21 cellular contexts compared by ENCODE assay signal in the genomic region with DNA sequence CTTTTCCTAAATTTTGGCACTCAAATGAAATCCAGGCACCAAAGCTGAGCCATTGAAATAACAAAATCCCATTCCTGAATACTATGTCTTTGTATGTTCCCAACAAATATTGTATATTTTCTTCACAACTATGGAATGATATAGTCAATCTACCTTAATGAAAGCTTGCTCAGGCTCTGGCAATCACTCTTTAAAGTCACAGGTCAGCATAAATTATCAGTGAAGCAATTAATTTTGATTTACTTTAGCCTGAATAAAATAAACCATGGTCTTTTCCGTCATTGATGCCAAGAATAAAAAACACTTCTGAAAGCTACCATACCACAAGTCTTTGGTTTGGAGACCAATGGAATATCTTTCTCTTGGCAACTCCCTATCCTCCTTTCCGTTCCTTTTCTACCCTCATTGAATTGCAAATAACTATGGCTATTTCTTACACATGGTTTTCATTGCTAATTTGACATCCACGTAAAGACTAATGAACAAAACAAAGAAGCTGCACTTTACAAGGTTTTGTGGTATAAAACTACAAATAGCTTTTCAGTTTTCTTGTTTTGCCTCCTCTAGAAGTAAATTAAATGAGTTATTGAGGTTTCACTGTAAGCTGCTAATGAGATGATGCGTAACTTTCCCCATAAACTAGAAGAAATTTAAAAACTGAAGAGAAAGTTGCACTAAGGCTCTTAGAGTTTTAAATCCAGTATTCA.
"Had no signal": no experiment of that assay in that cellular context is flagged by ENCODE, and none has a peak within 500 bp of the region (broad histone marks: within the 10 kb centered on the region; RNA-seq: fewer than 3 reads in every experiment).

No MANE protein-coding gene starts in this region.

- H3K27me3 Mint-ChIP-seq: activated B cell treated with CpG ODN at 0.5 μM for 24 hours; activated CD4-positive, alpha-beta memory T cell treated with anti-CD3 and anti-CD28 coated beads for 36 hours; activated T-helper 17 cell treated with anti-CD3 and anti-CD28 coated beads, Interleukin-2, amount 50 U/mL, for 72 hours; progenitor cell of endocrine pancreas; stimulated activated naive CD8-positive, alpha-beta T cell treated with anti-CD3 and anti-CD28 coated beads, Interleukin-15, amount 100 ng/mL, for 72 hours had no signal

- H3K36me3 Mint-ChIP-seq: activated CD4-positive, alpha-beta memory T cell treated with anti-CD3 and anti-CD28 coated beads for 36 hours; activated CD8-positive, alpha-beta memory T cell treated with anti-CD3 and anti-CD28 coated beads, Interleukin-2, amount 10 ng/mL, durations not matched to agents 7 days and 5 days; activated naive CD8-positive, alpha-beta T cell treated with anti-CD3 and anti-CD28 coated beads, Interleukin-2, amount 10 ng/mL, durations not matched to agents 7 days and 5 days had no signal

- H3K4me3 ChIP-seq: colonic mucosa, suprapubic skin, transverse colon, uterus had no signal

- H3K4me1 ChIP-seq: colonic mucosa, suprapubic skin, uterus had no signal

- H3K27ac Mint-ChIP-seq: activated CD4-positive, alpha-beta memory T cell treated with anti-CD3 and anti-CD28 coated beads for 36 hours; activated CD8-positive, alpha-beta memory T cell treated with anti-CD3 and anti-CD28 coated beads, Interleukin-2, amount 10 ng/mL, durations not matched to agents 7 days and 5 days; activated naive CD8-positive, alpha-beta T cell treated with anti-CD3 and anti-CD28 coated beads, Interleukin-2, amount 10 ng/mL, durations not matched to agents 7 days and 5 days; activated T-helper 17 cell treated with anti-CD3 and anti-CD28 coated beads, Interleukin-2, amount 50 U/mL, for 72 hours; progenitor cell of endocrine pancreas; stimulated activated naive CD8-positive, alpha-beta T cell treated with anti-CD3 and anti-CD28 coated beads, Interleukin-15, amount 100 ng/mL, for 72 hours had no signal

- FAIRE-seq: TTC549 had no signal

- H3K27ac ChIP-seq: brain microvascular endothelial cell, colonic mucosa, suprapubic skin, transverse colon, uterus had no signal

- H3K9me3 Mint-ChIP-seq: activated B cell treated with CpG ODN at 0.5 μM for 24 hours; activated CD4-positive, alpha-beta memory T cell treated with anti-CD3 and anti-CD28 coated beads for 36 hours; activated naive CD8-positive, alpha-beta T cell treated with anti-CD3 and anti-CD28 coated beads, Interleukin-2, amount 10 ng/mL, durations not matched to agents 7 days and 5 days; activated T-helper 17 cell treated with anti-CD3 and anti-CD28 coated beads, Interleukin-2, amount 50 U/mL, for 72 hours; stimulated activated naive CD8-positive, alpha-beta T cell treated with anti-CD3 and anti-CD28 coated beads, Interleukin-15, amount 100 ng/mL, for 72 hours had no signal

- ATAC-seq: activated CD8-positive, alpha-beta memory T cell treated with anti-CD3 and anti-CD28 coated beads, Interleukin-2, amount 10 ng/mL, durations not matched to agents 7 days and 5 days; activated T-helper 17 cell treated with anti-CD3 and anti-CD28 coated beads, Interleukin-2, amount 50 U/mL, for 72 hours; left ventricle myocardium superior; stimulated activated naive CD8-positive, alpha-beta T cell treated with anti-CD3 and anti-CD28 coated beads, Interleukin-15, amount 100 ng/mL, for 72 hours had no signal

- H3K27me3 ChIP-seq: brain microvascular endothelial cell, colonic mucosa, suprapubic skin, transverse colon, uterus had no signal

- DNase-seq: activated B cell treated with CpG ODN at 0.5 μM for 24 hours; activated CD4-positive, alpha-beta memory T cell treated with anti-CD3 and anti-CD28 coated beads for 36 hours; activated CD4-positive, alpha-beta T cell treated with anti-CD3 and anti-CD28 coated beads for 4 hours; activated CD8-positive, alpha-beta memory T cell treated with anti-CD3 and anti-CD28 coated beads, Interleukin-2, amount 10 ng/mL, durations not matched to agents 7 days and 5 days; activated naive CD4-positive, alpha-beta T cell treated with Interleukin-2 at 50 U/mL for 16 hours; activated naive CD8-positive, alpha-beta T cell treated with anti-CD3 and anti-CD28 coated beads, Interleukin-2, amount 10 ng/mL, durations not matched to agents 7 days and 5 days; activated T-cell treated with anti-CD3 and anti-CD28 coated beads, Interleukin-2, amount 50 U/mL, for 1 hour; amygdala; brain microvascular endothelial cell; central memory CD4-positive, alpha-beta T cell; colonic mucosa; head of caudate nucleus; kidney glomerular epithelial cell; left ventricle myocardium superior; stimulated activated naive CD8-positive, alpha-beta T cell treated with anti-CD3 and anti-CD28 coated beads, Interleukin-15, amount 100 ng/mL, for 72 hours; transverse colon; uterus had no signal

- H3K9me3 ChIP-seq: colonic mucosa, suprapubic skin, transverse colon, uterus had no signal

- H3K4me3 Mint-ChIP-seq: activated B cell treated with CpG ODN at 0.5 μM for 24 hours; activated CD4-positive, alpha-beta memory T cell treated with anti-CD3 and anti-CD28 coated beads for 36 hours; activated CD8-positive, alpha-beta memory T cell treated with anti-CD3 and anti-CD28 coated beads, Interleukin-2, amount 10 ng/mL, durations not matched to agents 7 days and 5 days; activated naive CD8-positive, alpha-beta T cell treated with anti-CD3 and anti-CD28 coated beads, Interleukin-2, amount 10 ng/mL, durations not matched to agents 7 days and 5 days; activated T-helper 17 cell treated with anti-CD3 and anti-CD28 coated beads, Interleukin-2, amount 50 U/mL, for 72 hours; stimulated activated naive CD8-positive, alpha-beta T cell treated with anti-CD3 and anti-CD28 coated beads, Interleukin-15, amount 100 ng/mL, for 72 hours had no signal

- H3K36me3 ChIP-seq: brain microvascular endothelial cell, colonic mucosa, suprapubic skin, transverse colon, uterus had no signal
